21 cellular contexts compared by ENCODE assay signal in the genomic region with DNA sequence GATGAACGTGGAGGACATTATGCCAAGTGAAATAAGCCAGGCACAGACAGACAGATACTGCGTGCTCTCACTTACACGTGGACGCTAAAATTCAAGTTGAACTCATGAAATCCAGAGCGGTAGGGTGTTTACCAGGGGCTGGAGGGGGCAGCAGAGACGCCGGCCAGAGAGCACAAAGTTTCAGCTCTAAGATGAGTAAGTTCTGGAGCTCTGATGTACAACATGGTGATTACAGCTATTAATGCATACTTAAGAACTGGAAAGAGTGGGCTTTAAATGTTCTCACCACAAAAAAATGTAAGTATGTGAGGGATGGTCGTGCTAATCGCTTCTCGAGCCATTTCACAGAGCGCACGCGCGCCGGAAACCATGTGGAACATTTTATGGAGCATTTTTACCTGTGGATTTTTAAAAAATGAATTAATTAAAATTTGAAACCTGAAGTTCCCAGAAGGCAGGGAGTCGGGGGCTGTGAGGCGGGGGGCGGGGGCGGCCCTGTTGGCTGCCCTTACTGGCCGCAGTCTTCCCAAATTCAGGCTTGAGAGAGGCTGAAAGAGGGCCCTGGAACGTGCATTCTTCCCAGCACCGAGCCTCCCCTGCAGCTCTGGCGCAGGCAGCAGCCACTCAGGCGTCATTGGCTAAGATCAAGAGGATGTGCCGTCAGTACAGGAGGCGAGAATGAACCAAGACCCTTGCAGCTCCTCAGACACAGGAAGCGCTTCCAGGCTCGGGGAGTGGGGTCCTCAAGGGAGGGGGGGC.
"Had no signal": no experiment of that assay in that cellular context is flagged by ENCODE, and none has a peak within 500 bp of the region (broad histone marks: within the 10 kb centered on the region; RNA-seq: fewer than 3 reads in every experiment).

No MANE protein-coding gene starts in this region.

- DNase-seq: activated CD4-positive, alpha-beta T cell treated with anti-CD3 and anti-CD28 coated beads for 1 hour; activated CD4-positive, alpha-beta T cell treated with anti-CD3 and anti-CD28 coated beads, Interleukin-2, amount 50 U/mL, for 4 hours; activated gamma-delta T cell; activated T-cell treated with anti-CD3 and anti-CD28 coated beads, Interleukin-2, amount 50 U/mL, for 72 hours; adrenal gland; dermis blood vessel endothelial cell; effector memory CD4-positive, alpha-beta T cell; esophagus squamous epithelium; foreskin fibroblast; hippocampal formation; lower lobe of right lung; spleen; stimulated activated CD4-positive, alpha-beta T cell treated with anti-CD3 and anti-CD28 coated beads, Interleukin-4, amount 100 ng/mL, for 4 hours; stimulated activated naive CD4-positive, alpha-beta T cell; tibial artery; uterus; WERI-Rb-1 had no signal

- H3K27ac Mint-ChIP-seq: activated naive CD4-positive, alpha-beta T cell treated with anti-CD3 and anti-CD28 coated beads, Interleukin-2, amount 50 U/mL, for 72 hours; activated T-cell treated with anti-CD3 and anti-CD28 coated beads, Interleukin-2, amount 50 U/mL, for 72 hours had no signal

- H3K27me3 ChIP-seq: adrenal gland, uterus had no signal

- H3K36me3 ChIP-seq: adrenal gland, esophagus squamous epithelium, lower lobe of right lung, spleen, tibial artery, uterus, WERI-Rb-1 had no signal

- H3K4me3 Mint-ChIP-seq: activated T-cell treated with anti-CD3 and anti-CD28 coated beads, Interleukin-2, amount 50 U/mL, for 72 hours; neural crest cell had no signal

- H3K4me3 ChIP-seq: adrenal gland, esophagus squamous epithelium, lower lobe of right lung, psoas muscle, spleen, tibial artery, uterus had no signal

- H3K36me3 Mint-ChIP-seq: activated naive CD4-positive, alpha-beta T cell treated with anti-CD3 and anti-CD28 coated beads, Interleukin-2, amount 50 U/mL, for 72 hours had no signal

- H3K9me3 Mint-ChIP-seq: activated naive CD4-positive, alpha-beta T cell treated with anti-CD3 and anti-CD28 coated beads, Interleukin-2, amount 50 U/mL, for 72 hours; activated T-cell treated with anti-CD3 and anti-CD28 coated beads, Interleukin-2, amount 50 U/mL, for 72 hours; neural crest cell had no signal

- H3K9me3 ChIP-seq: adrenal gland, esophagus squamous epithelium, lower lobe of right lung, psoas muscle, spleen, tibial artery, uterus had no signal

- H3K27ac ChIP-seq: adrenal gland, esophagus squamous epithelium, lower lobe of right lung, psoas muscle, spleen, tibial artery, uterus, WERI-Rb-1 had no signal

- H3K4me1 ChIP-seq: adrenal gland, esophagus squamous epithelium, psoas muscle, tibial artery, uterus had no signal

- FAIRE-seq: keratinocyte had no signal

- ATAC-seq: activated naive CD4-positive, alpha-beta T cell treated with anti-CD3 and anti-CD28 coated beads, Interleukin-2, amount 50 U/mL, for 72 hours; activated T-cell treated with anti-CD3 and anti-CD28 coated beads, Interleukin-2, amount 50 U/mL, for 72 hours; lower lobe of right lung had no signal
